Comparison of ENCODE assay signal across 9 cellular contexts in the genomic region with DNA sequence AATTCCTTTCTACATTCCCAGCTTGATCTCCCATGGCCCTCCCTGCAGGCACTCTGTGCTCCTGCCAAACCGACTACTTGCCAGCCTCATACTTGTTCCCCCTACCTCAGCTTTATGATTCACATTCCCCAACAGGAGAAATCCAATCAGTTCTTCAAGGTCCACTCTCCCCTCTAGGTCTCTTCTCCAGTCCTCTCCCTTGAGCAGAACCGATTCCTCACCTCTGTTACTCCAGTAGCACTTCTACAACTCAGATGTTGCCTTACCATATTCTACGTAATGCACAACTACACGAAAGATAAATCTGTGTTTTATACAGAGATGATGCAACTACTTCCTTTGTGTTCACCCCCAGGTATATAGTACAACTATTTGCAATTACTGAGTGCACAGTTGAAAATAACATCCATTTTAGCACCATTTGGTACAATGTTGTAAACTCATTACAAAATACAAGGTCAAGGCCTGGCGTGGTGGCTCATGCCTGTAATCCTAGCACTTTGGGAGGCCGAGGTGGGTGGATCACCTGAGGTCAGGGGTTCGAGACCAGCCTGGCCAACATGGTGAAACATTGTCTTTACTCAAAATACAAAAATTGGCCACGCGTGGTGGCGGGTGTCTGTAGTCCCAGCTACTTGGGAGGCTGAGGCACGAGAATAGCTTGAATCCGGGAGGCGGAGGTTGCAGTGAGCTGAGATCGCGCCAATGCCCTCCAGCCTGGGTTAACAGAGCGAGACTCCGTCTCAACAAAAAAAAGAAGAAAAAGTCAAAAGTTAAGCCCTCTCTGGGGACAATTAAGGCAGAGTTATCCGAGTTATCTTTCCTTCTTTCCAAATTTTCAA. TPM values are rescaled to one million over a fixed set of nuclear protein-coding genes. Genes with fewer than 3 reads are reported as not detected.
A peak's percentile ranks its signal among the peaks of the same experiment; 100 is the strongest.
DNase-seq lines count a peak whose midpoint lies in the region; ATAC-seq and TF ChIP-seq lines count a peak whose summit lies in the region.
"Had no signal": no experiment of that assay in that cellular context is flagged by ENCODE, and none has a peak within 500 bp of the region (broad histone marks: within the 10 kb centered on the region; RNA-seq: fewer than 3 reads in every experiment).

No MANE protein-coding gene starts in this region.

- no peaks in the 10 kb centered on the region for H3K27me3 ChIP-seq in Loucy (ENCODE audit: insufficient read depth, low read length, poor library complexity, severe bottlenecking)

- H3K9me3 Mint-ChIP-seq in natural killer cell treated with Interleukin-12 subunit alpha and Interleukin-12 subunit beta and Interleukin-15 and Interleukin-18, amount 100 ng/mL, for 72 hours = no peaks in the 10 kb centered on the region

- peaks cover 3% of the 10 kb centered on the region; the same call in 1 of the 2 replicates for H3F3A ChIP-seq in Loucy (ENCODE audit: low read depth)

- H3K9me2 ChIP-seq in Loucy (replicated peaks; ENCODE audit: low read depth, low read length) = no peaks in the 10 kb centered on the region

- H3K27me3 Mint-ChIP-seq in natural killer cell treated with Interleukin-12 subunit alpha and Interleukin-12 subunit beta and Interleukin-15 and Interleukin-18, amount 100 ng/mL, for 72 hours = no peaks in the 10 kb centered on the region

- TF ChIP-seq CTCF in AG10803 (conservative IDR thresholded peaks at IDR 0.05; ENCODE audit: low read length) = no peak
- TF ChIP-seq CTCF in Loucy (conservative IDR thresholded peaks at IDR 0.05; ENCODE audit: low read length) = no peak
- no peak for TF ChIP-seq CTCF in coronary artery (IDR thresholded peaks at IDR 0.05)

- peaks cover 48% of the 10 kb centered on the region for H4K20me1 ChIP-seq in Loucy (ENCODE audit: insufficient read depth, low read length, poor library complexity, severe bottlenecking)

- H3K36me3 Mint-ChIP-seq in natural killer cell treated with Interleukin-12 subunit alpha and Interleukin-12 subunit beta and Interleukin-15 and Interleukin-18, amount 100 ng/mL, for 72 hours = no peaks in the 10 kb centered on the region

- peak overlapping the region; percentile 97 for H3K4me3 Mint-ChIP-seq in natural killer cell treated with Interleukin-12 subunit alpha and Interleukin-12 subunit beta and Interleukin-15 and Interleukin-18, amount 100 ng/mL, for 72 hours

- H2AFZ ChIP-seq in Loucy (ENCODE audit: low read length) = no peak overlapping the region

- H3K4me2 ChIP-seq in Loucy (ENCODE audit: low read depth, low read length, poor library complexity, severe bottlenecking) = peak overlapping the region; percentile 96

- no peaks in the 10 kb centered on the region for H3K9me3 ChIP-seq in Loucy (ENCODE audit: insufficient read depth, low read depth, low read length)

- peaks cover 94% of the 10 kb centered on the region for H3K79me2 ChIP-seq in Loucy (ENCODE audit: insufficient read depth, low read length)

- H3K36me3 ChIP-seq in Loucy (ENCODE audit: insufficient read depth, low read length) = no peaks in the 10 kb centered on the region

- peak overlapping the region; percentile 89 for H3K4me3 ChIP-seq in AG10803 (ENCODE audit: low read length)
- peak overlapping the region; percentile 90 for H3K4me3 ChIP-seq in Loucy (ENCODE audit: low read length, poor library complexity, severe bottlenecking)
- peak overlapping the region; percentile 86 for H3K4me3 ChIP-seq in coronary artery

- peaks cover 49 to 60% of the 10 kb centered on the region in 2 donors for H3K4me1 Mint-ChIP-seq in natural killer cell treated with Interleukin-12 subunit alpha and Interleukin-12 subunit beta and Interleukin-15 and Interleukin-18, amount 100 ng/mL, for 72 hours (ENCODE audit: low read depth in 2 of 2)

- ATAC-seq in natural killer cell treated with Interleukin-12 subunit alpha and Interleukin-12 subunit beta and Interleukin-15 and Interleukin-18, amount 100 ng/mL, for 72 hours = no peak
- no peak for ATAC-seq in left lobe of liver
- ATAC-seq in HG03439 (IDR thresholded peaks at IDR 0.05; ENCODE audit: unreplicated experiment) = no peak

- peak overlapping the region; percentile 52 to 96 for H3K27ac ChIP-seq in coronary artery

- DNase-seq in AG10803 (ENCODE audit: low read depth) (no peak), coronary artery (ENCODE audit: low spot score) (no peak), left lobe of liver (ENCODE audit: low spot score) (no peak), NCI-H748 treated with DMSO at 0.1 percent for 48 hours (lab: John Stamatoyannopoulos, UW) (no peak), hepatic stellate cell (ENCODE audit: low spot score) (no peak)
- DNase-seq in natural killer cell treated with Interleukin-12 subunit alpha and Interleukin-12 subunit beta and Interleukin-15 and Interleukin-18, amount 100 ng/mL, for 72 hours (ENCODE audit: low spot score) = no peak
- DNase-seq: activated gamma-delta T cell treated with Interleukin-2 at 50 U/mL for 16 hours had no signal

- peaks cover 69% of the 10 kb centered on the region for H3K4me1 ChIP-seq in Loucy (ENCODE audit: insufficient read depth, low read length, poor library complexity, severe bottlenecking)

- H3K27ac Mint-ChIP-seq in natural killer cell treated with Interleukin-12 subunit alpha and Interleukin-12 subunit beta and Interleukin-15 and Interleukin-18, amount 100 ng/mL, for 72 hours = peak overlapping the region; percentile 97 to 98

- H3K9ac ChIP-seq in Loucy (ENCODE audit: low read depth, low read length, poor library complexity, severe bottlenecking) = peak overlapping the region; percentile 95

RNA-seq across cellular contexts. Expression of gene WBP4, which starts 2.9 kb away (rescaled TPM):
- 10 to 100 TPM in 1 of 2 donors, 1 to 10 TPM in 1; 8.5 to 10.6 TPM for total RNA-seq in natural killer cell treated with Interleukin-12 subunit alpha and Interleukin-12 subunit beta and Interleukin-15 and Interleukin-18, amount 100 ng/mL, for 72 hours
- 3.9 TPM for total RNA-seq in left lobe of liver

RNA-seq across cellular contexts. Expression of gene ELF1, which starts 39.3 kb away (rescaled TPM):
- total RNA-seq in natural killer cell treated with Interleukin-12 subunit alpha and Interleukin-12 subunit beta and Interleukin-15 and Interleukin-18, amount 100 ng/mL, for 72 hours = 10 to 100 TPM; 61.8 to 86.1 TPM
- total RNA-seq in left lobe of liver = 22.2 TPM
